In the genomic region with DNA sequence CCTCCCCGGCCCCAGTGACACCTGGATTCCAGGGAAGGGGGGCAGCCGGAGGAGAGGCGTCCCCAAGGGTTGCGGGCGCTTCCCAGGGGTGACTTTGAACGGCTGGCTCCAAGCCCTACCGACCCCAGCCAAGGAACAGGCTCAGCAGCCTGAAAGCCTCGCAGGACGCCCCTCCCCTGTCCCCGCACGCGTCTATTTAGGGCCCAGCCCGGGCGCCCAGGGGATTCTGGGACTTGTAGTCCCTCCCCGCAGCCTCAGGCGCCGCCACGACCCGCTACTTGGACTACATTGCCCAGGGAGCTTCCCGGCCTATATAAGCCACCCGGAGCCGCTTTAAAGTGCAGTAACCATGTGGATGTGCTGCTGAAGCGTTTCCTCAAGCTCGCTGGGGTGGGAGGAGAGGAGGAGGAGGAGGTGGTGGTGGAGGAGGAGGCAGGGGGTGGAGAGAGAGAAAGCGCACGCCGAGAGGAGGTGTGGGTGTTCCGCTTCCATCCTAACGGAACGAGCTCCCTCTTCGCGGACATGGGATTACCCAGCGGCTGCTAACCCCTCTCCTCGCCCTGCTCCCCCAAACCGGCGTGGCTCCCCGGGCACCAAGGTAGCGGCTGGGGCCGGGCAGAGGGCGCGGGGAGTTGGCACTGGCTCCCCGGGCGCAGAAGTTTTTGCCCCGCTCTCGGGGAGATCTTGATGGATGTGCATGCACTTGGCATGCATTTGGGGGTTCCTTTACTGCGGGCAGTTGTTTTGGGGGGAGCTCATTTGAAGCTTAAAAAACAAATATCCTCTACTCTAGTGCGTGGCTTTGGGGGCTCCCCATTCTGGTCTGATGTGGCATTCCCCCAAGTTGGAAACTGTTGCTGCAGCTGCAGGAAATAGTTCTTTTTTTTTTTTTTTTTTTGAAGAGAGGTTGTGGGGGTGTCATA, we compare ENCODE assay signal across 8 cellular contexts. TPM values are rescaled to one million over a fixed set of nuclear protein-coding genes. Genes with fewer than 3 reads are reported as not detected.
DNase-seq lines count a peak whose midpoint lies in the region; ATAC-seq and TF ChIP-seq lines count a peak whose summit lies in the region.

A gene (plus strand): TSS at position 341 of the 923 bp plus-strand sequence. CDS start 23,144 bp downstream, outside the sequence.

- no peak for TF ChIP-seq CTCF in activated B cell treated with CpG ODN at 0.5 μM for 24 hours (IDR thresholded peaks at IDR 0.05)

- peak; percentile 95 for ATAC-seq in HG03196 (IDR thresholded peaks at IDR 0.05; ENCODE audit: unreplicated experiment)
- peak; percentile 88 for ATAC-seq in activated B cell treated with CpG ODN at 0.5 μM for 24 hours (ENCODE audit: low read depth)

- peak; percentile 98 for DNase-seq in AG08395 (ENCODE audit: low spot score)
- peak; percentile 95 for DNase-seq in NCI-H345 (lab: John Stamatoyannopoulos, UW)
- peak; percentile 92 for DNase-seq in activated B cell treated with CpG ODN at 0.5 μM for 24 hours
- DNase-seq in central memory CD4-positive, alpha-beta T cell = peak; percentile 98
- peak; percentile 96 for DNase-seq in inferior parietal cortex (ENCODE audit: extremely low spot score)
- peak; percentile 96 to 98 for DNase-seq in stimulated activated CD4-positive, alpha-beta T cell treated with anti-CD3 and anti-CD28 coated beads, Interleukin-12 subunit alpha, Interleukin-12 subunit beta, amount 100 ng/mL, for 24 hours (ENCODE audit: low read depth in 2 of 2)

- intact Hi-C loops in activated B cell treated with CpG ODN at 0.5 μM for 24 hours (cut with micrococcal nuclease) = loop anchor here (1.0 to 10.0 kb wide), 13 partner anchors 11 to 1366 kb away; a partner anchor contains a TSS

- POLR2A ChIA-PET in activated B cell treated with CpG ODN at 0.5 μM for 24 hours (lab: Charles Lee) = interaction anchor here (0.6 to 6.2 kb wide), 44 partner anchors 12 to 1370 kb away, joined by 3 to 288 read pairs (median 4); a partner anchor contains a TSS

- peak; percentile 99 for TF ChIP-seq POLR2A in GM18951 (IDR thresholded peaks at IDR 0.05; ENCODE audit: extremely low read depth, insufficient read depth, insufficient read length)

- H3K4me3 Mint-ChIP-seq in activated B cell treated with CpG ODN at 0.5 μM for 24 hours = peak within 1 kb of the TSS; percentile 93

- H3K4me1 Mint-ChIP-seq in activated B cell treated with CpG ODN at 0.5 μM for 24 hours = peaks cover 49% of the 10 kb centered on the region

- CTCF ChIA-PET in activated B cell treated with CpG ODN at 0.5 μM for 24 hours (lab: Charles Lee) = interaction anchor here (0.9 to 3.7 kb wide), 6 partner anchors 10 to 142 kb away, joined by 3 to 14 read pairs (median 8); no protein-coding TSS in a partner anchor

- in situ Hi-C loops in GM18951 (cut with MboI; ENCODE audit: low sequenced_read_pairs, unreplicated experiment) = no loop called here

- peak within 1 kb of the TSS; percentile 92 for H3K27ac Mint-ChIP-seq in activated B cell treated with CpG ODN at 0.5 μM for 24 hours

- no peaks in the 10 kb centered on the region for H3K27me3 Mint-ChIP-seq in activated B cell treated with CpG ODN at 0.5 μM for 24 hours

- no peaks in the 10 kb centered on the region for H3K9me3 Mint-ChIP-seq in activated B cell treated with CpG ODN at 0.5 μM for 24 hours

- H3K36me3 Mint-ChIP-seq in activated B cell treated with CpG ODN at 0.5 μM for 24 hours (ENCODE audit: low read depth) = peaks cover 37% of the 10 kb centered on the region

RNA-seq across cellular contexts. Expression of the gene that starts here (rescaled TPM):
- 116 and 143 TPM in 2 replicates for total RNA-seq in activated B cell treated with CpG ODN at 0.5 μM for 24 hours

Comparison
In these comparisons a context has a peak if more than half of its experiments do, and no peak if none do; other contexts are left out.
1. Peak in every context shown above with its lines: DNase-seq and ATAC-seq.